In the genomic region with DNA sequence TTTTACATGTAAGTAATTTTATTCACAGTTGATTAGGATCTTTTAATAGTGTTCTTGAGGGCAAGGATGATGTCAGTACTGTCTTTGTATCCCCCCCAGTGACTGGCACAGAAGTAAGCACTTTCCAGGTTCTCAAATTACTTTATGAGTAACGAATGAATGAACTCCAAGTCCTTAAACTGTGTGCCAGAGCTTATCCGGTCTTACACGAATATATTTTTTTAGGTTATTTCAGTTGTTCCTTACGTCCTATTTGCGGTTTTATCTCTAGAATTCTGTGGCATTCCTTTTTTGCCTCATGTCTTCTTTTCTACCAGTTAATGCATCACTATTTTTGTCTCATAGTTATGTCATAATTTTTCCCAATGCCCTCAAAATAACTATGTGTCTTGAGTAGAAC, we compare ENCODE assay signal across 28 cellular contexts.
DNase-seq lines count a peak whose midpoint lies in the region; ATAC-seq and TF ChIP-seq lines count a peak whose summit lies in the region.
"Had no signal": no experiment of that assay in that cellular context is flagged by ENCODE, and none has a peak within 500 bp of the region (broad histone marks: within the 10 kb centered on the region; RNA-seq: fewer than 3 reads in every experiment).

No MANE protein-coding gene starts in this region.

- peak; percentile 71 to 91 (median 82) for ATAC-seq in psoas muscle
- no peak for ATAC-seq in stimulated activated effector memory CD8-positive, alpha-beta T cell treated with anti-CD3 and anti-CD28 coated beads, Interleukin-12 subunit alpha, Interleukin-12 subunit beta, amount 100 ng/mL, for 72 hours
- ATAC-seq: activated CD8-positive, alpha-beta memory T cell treated with anti-CD3 and anti-CD28 coated beads, Interleukin-2, amount 10 ng/mL, durations not matched to agents 7 days and 5 days; WTC11 had no signal

- no peaks in the 10 kb centered on the region for H3K9me3 ChIP-seq in mammary epithelial cell (replicated peaks; ENCODE audit: insufficient read depth, low read length)
- no peaks in the 10 kb centered on the region for H3K9me3 ChIP-seq in psoas muscle
- no peaks in the 10 kb centered on the region for H3K9me3 ChIP-seq in PC-9 (ENCODE audit: insufficient read depth, low read depth)
- H3K9me3 ChIP-seq: BLaER1, left ventricle myocardium inferior, neutrophil, SJSA1, transverse colon had no signal

- H3K36me3 ChIP-seq in mammary epithelial cell (ENCODE audit: insufficient read depth, low read length) (no peaks in the 10 kb centered on the region), psoas muscle (ENCODE audit: insufficient read depth in 1 of 2, low read depth in 1 of 2) (no peaks in the 10 kb centered on the region), PC-9 (ENCODE audit: low read depth) (no peaks in the 10 kb centered on the region)
- H3K36me3 ChIP-seq: BLaER1, left ventricle myocardium inferior, neutrophil, SJSA1, transverse colon had no signal

- no peaks in the 10 kb centered on the region for H3F3A ChIP-seq in PC-9 (ENCODE audit: insufficient read depth, low read depth)

- no peak overlapping the region for H3K4me3 Mint-ChIP-seq in stimulated activated effector memory CD8-positive, alpha-beta T cell treated with anti-CD3 and anti-CD28 coated beads, Interleukin-12 subunit alpha, Interleukin-12 subunit beta, amount 100 ng/mL, for 72 hours
- H3K4me3 Mint-ChIP-seq: activated CD4-positive, alpha-beta T cell treated with anti-CD3 and anti-CD28 coated beads, Interleukin-2, amount 10 ng/mL, durations not matched to agents 7 days and 5 days; activated CD8-positive, alpha-beta memory T cell treated with anti-CD3 and anti-CD28 coated beads, Interleukin-2, amount 10 ng/mL, durations not matched to agents 7 days and 5 days; HFFc6; immature natural killer cell; WTC11 had no signal

- POLR2A ChIA-PET in PC-9 (lab: Charles Lee; ENCODE audit: unreplicated experiment), result no interaction called here

- intact Hi-C loops in mammary epithelial cell (cut with micrococcal nuclease), result no loop called here
- intact Hi-C loops in psoas muscle (cut with DNase I), result no loop called here
- intact Hi-C loops in PC-9 (cut with micrococcal nuclease; ENCODE audit: unreplicated experiment), result no loop called here

- 49% methylated on average over 5 of the region's 5 CpGs for WGBS in mammary epithelial cell (ENCODE audit: low coverage, missing lambda C conversion rate)
- WGBS in psoas muscle, 3 donors, result 21 to 41% (median 39%) methylated on average over 5 of the region's 5 CpGs

- H3K4me3 ChIP-seq in mammary epithelial cell (replicated peaks in 1 of 3; ENCODE audit: insufficient read depth in 1 of 3, low read depth in 2 of 3, low read length in 3 of 3) (no peak overlapping the region), psoas muscle (no peak overlapping the region), PC-9 (no peak overlapping the region)
- H3K4me3 ChIP-seq: BLaER1, hepatocyte, left ventricle myocardium inferior, SJSA1, skin epidermis, transverse colon had no signal

- H3K4me1 ChIP-seq in mammary epithelial cell (ENCODE audit: insufficient read depth, low read length) (no peaks in the 10 kb centered on the region), psoas muscle (no peaks in the 10 kb centered on the region), PC-9 (replicated peaks; ENCODE audit: insufficient read depth) (no peaks in the 10 kb centered on the region)
- H3K4me1 ChIP-seq: left ventricle myocardium inferior, SJSA1, transverse colon had no signal

- H3K4me1 Mint-ChIP-seq in stimulated activated effector memory CD8-positive, alpha-beta T cell treated with anti-CD3 and anti-CD28 coated beads, Interleukin-12 subunit alpha, Interleukin-12 subunit beta, amount 100 ng/mL, for 72 hours, result no peaks in the 10 kb centered on the region
- H3K4me1 Mint-ChIP-seq: activated CD4-positive, alpha-beta T cell treated with anti-CD3 and anti-CD28 coated beads, Interleukin-2, amount 10 ng/mL, durations not matched to agents 7 days and 5 days; activated CD8-positive, alpha-beta memory T cell treated with anti-CD3 and anti-CD28 coated beads, Interleukin-2, amount 10 ng/mL, durations not matched to agents 7 days and 5 days; immature natural killer cell had no signal

- no peak overlapping the region for H3K4me2 ChIP-seq in mammary epithelial cell (ENCODE audit: insufficient read depth, low read depth, low read length)
- H3K4me2 ChIP-seq in PC-9, result no peak overlapping the region
- H3K4me2 ChIP-seq: BLaER1, hepatocyte had no signal

- H3K27ac Mint-ChIP-seq in stimulated activated effector memory CD8-positive, alpha-beta T cell treated with anti-CD3 and anti-CD28 coated beads, Interleukin-12 subunit alpha, Interleukin-12 subunit beta, amount 100 ng/mL, for 72 hours, result no peak overlapping the region
- H3K27ac Mint-ChIP-seq: activated CD4-positive, alpha-beta T cell treated with anti-CD3 and anti-CD28 coated beads, Interleukin-2, amount 10 ng/mL, durations not matched to agents 7 days and 5 days; activated CD8-positive, alpha-beta memory T cell treated with anti-CD3 and anti-CD28 coated beads, Interleukin-2, amount 10 ng/mL, durations not matched to agents 7 days and 5 days; HFFc6; immature natural killer cell; WTC11 had no signal

- H3K27me3 ChIP-seq in mammary epithelial cell (ENCODE audit: insufficient read depth, low read length) (no peaks in the 10 kb centered on the region), psoas muscle (ENCODE audit: insufficient read depth in 3 of 3, low read length in 2 of 3) (peaks cover 0 to 4% (median 0%) of the 10 kb centered on the region in 3 donors), PC-9 (ENCODE audit: insufficient read depth, low read depth) (no peaks in the 10 kb centered on the region)
- H3K27me3 ChIP-seq: BLaER1, hepatocyte, neutrophil, SJSA1, transverse colon had no signal

- H4K20me1 ChIP-seq in mammary epithelial cell (ENCODE audit: insufficient read depth, low read length) (no peaks in the 10 kb centered on the region), PC-9 (ENCODE audit: insufficient read depth) (no peaks in the 10 kb centered on the region)
- H4K20me1 ChIP-seq: BLaER1 had no signal

- BruUV-seq in mammary epithelial cell (replicated peaks; lab: Mats Ljungman, UMichigan) (no TSS peak), PC-9 (replicated peaks; lab: Mats Ljungman, UMichigan) (no TSS peak)

- no peaks in the 10 kb centered on the region for H3K79me2 ChIP-seq in mammary epithelial cell (ENCODE audit: insufficient read depth, low read length)
- H3K79me2 ChIP-seq in PC-9 (ENCODE audit: low read depth), result no peaks in the 10 kb centered on the region
- H3K79me2 ChIP-seq: hepatocyte had no signal

- dilution Hi-C loops in mammary epithelial cell (cut with HindIII; ENCODE audit: low sequenced_read_pairs), result no loop called here

- H3K9me3 Mint-ChIP-seq in stimulated activated effector memory CD8-positive, alpha-beta T cell treated with anti-CD3 and anti-CD28 coated beads, Interleukin-12 subunit alpha, Interleukin-12 subunit beta, amount 100 ng/mL, for 72 hours, result no peaks in the 10 kb centered on the region
- H3K9me3 Mint-ChIP-seq: HFFc6, immature natural killer cell, WTC11 had no signal

- H3K9ac ChIP-seq in mammary epithelial cell (ENCODE audit: insufficient read depth, low read length), result no peak overlapping the region
- H3K9ac ChIP-seq: BLaER1 had no signal

- TF ChIP-seq CTCF in mammary epithelial cell (conservative IDR thresholded peaks at IDR 0.05 in 1 of 2, IDR thresholded peaks at IDR 0.05 in 1 of 2; ENCODE audit: extremely low read depth in 1 of 2, insufficient read depth in 1 of 2, low read depth in 1 of 2, low read length in 2 of 2) (no peak), psoas muscle (IDR thresholded peaks at IDR 0.05) (no peak), PC-9 (conservative IDR thresholded peaks at IDR 0.05) (no peak)

- no peaks in the 10 kb centered on the region for H3K36me3 Mint-ChIP-seq in stimulated activated effector memory CD8-positive, alpha-beta T cell treated with anti-CD3 and anti-CD28 coated beads, Interleukin-12 subunit alpha, Interleukin-12 subunit beta, amount 100 ng/mL, for 72 hours
- H3K36me3 Mint-ChIP-seq: immature natural killer cell, WTC11 had no signal

- in situ Hi-C loops in mammary epithelial cell (cut with MboI; ENCODE audit: low sequenced_read_pairs in 2 of 2), result no loop called here

- DNase-seq in GDM1 (lab: John Stamatoyannopoulos, UW) (peak; percentile 19), M059J (ENCODE audit: low read depth) (peak; percentile 6), mammary epithelial cell (peak; percentile 24), psoas muscle (no peak), amygdala (lab: John Stamatoyannopoulos, UW) (no peak), PC-9 (no peak)
- no peak for DNase-seq in stimulated activated CD4-positive, alpha-beta T cell treated with anti-CD3 and anti-CD28 coated beads, Interleukin-2, amount 100 ng/mL, for 24 hours
- DNase-seq in stimulated activated effector memory CD8-positive, alpha-beta T cell treated with anti-CD3 and anti-CD28 coated beads, Interleukin-12 subunit alpha, Interleukin-12 subunit beta, amount 100 ng/mL, for 72 hours (ENCODE audit: low spot score in 2 of 2), result no peak
- DNase-seq: activated CD4-positive, alpha-beta T cell treated with anti-CD3 and anti-CD28 coated beads, Interleukin-2, amount 10 ng/mL, durations not matched to agents 7 days and 5 days; activated CD8-positive, alpha-beta memory T cell treated with anti-CD3 and anti-CD28 coated beads, Interleukin-2, amount 10 ng/mL, durations not matched to agents 7 days and 5 days; activated naive CD4-positive, alpha-beta T cell; activated T-cell treated with anti-CD3 and anti-CD28 coated beads, Interleukin-2, amount 50 U/mL, for 48 hours; effector CD8-positive, alpha-beta T cell; erythroblast; GF-D8; HFFc6; immature natural killer cell; left ventricle myocardium inferior; NCI-H1694 treated with DMSO at 0.1 percent for 48 hours; NCI-H526 treated with DMSO at 0.1 percent for 48 hours; stimulated activated CD4-positive, alpha-beta T cell treated with anti-CD3 and anti-CD28 coated beads, Interleukin-1b, Interleukin-23, amount 100 ng/mL, for 48 hours; transverse colon had no signal

- H3K27ac ChIP-seq in mammary epithelial cell (ENCODE audit: insufficient read depth, low read depth, low read length) (no peak overlapping the region), psoas muscle (peak overlapping the region; percentile 6), PC-9 (no peak overlapping the region)
- H3K27ac ChIP-seq: BLaER1, hepatocyte, left ventricle myocardium inferior, neutrophil, SJSA1, skin epidermis, transverse colon had no signal

- no peaks in the 10 kb centered on the region for H3K9me2 ChIP-seq in PC-9 (ENCODE audit: insufficient read depth)

- H2AFZ ChIP-seq in mammary epithelial cell (ENCODE audit: low read depth, low read length), result no peak overlapping the region
- no peak overlapping the region for H2AFZ ChIP-seq in PC-9
- H2AFZ ChIP-seq: hepatocyte had no signal

- CTCF ChIA-PET in mammary epithelial cell (lab: Charles Lee; ENCODE audit: low non-redundant PET) (no interaction called here), PC-9 (lab: Charles Lee) (no interaction called here)

Comparison
In these comparisons a context has a peak if more than half of its experiments do, and no peak if none do; other contexts are left out.
1. DNase-seq: peak in GDM1 (single experiment), M059J (single experiment) and mammary epithelial cell (single experiment); none in psoas muscle (0 of 2), stimulated activated CD4-positive, alpha-beta T cell treated with anti-CD3 and anti-CD28 coated beads, Interleukin-2, amount 100 ng/mL, for 24 hours (0 of 2), amygdala (0 of 56), stimulated activated effector memory CD8-positive, alpha-beta T cell treated with anti-CD3 and anti-CD28 coated beads, Interleukin-12 subunit alpha, Interleukin-12 subunit beta, amount 100 ng/mL, for 72 hours (0 of 2) and PC-9 (0 of 2).